In the genomic region with DNA sequence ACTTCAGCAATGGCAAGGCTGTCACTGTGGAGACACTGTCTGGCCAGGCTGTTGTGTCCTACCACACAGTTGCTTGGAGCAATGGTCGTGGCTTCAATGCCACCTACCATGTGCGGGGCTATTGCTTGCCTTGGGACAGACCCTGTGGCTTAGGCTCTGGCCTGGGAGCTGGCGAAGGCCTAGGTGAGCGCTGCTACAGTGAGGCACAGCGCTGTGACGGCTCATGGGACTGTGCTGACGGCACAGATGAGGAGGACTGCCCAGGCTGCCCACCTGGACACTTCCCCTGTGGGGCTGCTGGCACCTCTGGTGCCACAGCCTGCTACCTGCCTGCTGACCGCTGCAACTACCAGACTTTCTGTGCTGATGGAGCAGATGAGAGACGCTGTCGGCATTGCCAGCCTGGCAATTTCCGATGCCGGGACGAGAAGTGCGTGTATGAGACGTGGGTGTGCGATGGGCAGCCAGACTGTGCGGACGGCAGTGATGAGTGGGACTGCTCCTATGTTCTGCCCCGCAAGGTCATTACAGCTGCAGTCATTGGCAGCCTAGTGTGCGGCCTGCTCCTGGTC, we compare ENCODE assay signal across 1 cellular context.
TF ChIP-seq lines count a peak whose summit lies in the region.

No MANE protein-coding gene starts in this region.

TF ChIP-seq in GM12878, 131 proteins besides CTCF, POLR2A, EP300 and RAD21:
- TF ChIP-seq CREB1 (IDR thresholded peaks at IDR 0.05; ENCODE audit: low read depth) (no peak), TCF3 (IDR thresholded peaks at IDR 0.05; ENCODE audit: borderline replicate concordance, insufficient read depth, low read depth, low read length) (0 out of 2 replicates have a peak, but pooled peaks have one; percentile 70), POLR2AphosphoS2 (IDR thresholded peaks at IDR 0.05; ENCODE audit: low read depth, low read length) (no peak), LARP7 (IDR thresholded peaks at IDR 0.05) (no peak), HCFC1 (IDR thresholded peaks at IDR 0.05; ENCODE audit: low read length) (no peak), NFYA (IDR thresholded peaks at IDR 0.05; ENCODE audit: borderline replicate concordance, low read depth, low read length) (no peak), EED (IDR thresholded peaks at IDR 0.05; ENCODE audit: low read depth) (no peak)
- TF ChIP-seq, protein P1, sequence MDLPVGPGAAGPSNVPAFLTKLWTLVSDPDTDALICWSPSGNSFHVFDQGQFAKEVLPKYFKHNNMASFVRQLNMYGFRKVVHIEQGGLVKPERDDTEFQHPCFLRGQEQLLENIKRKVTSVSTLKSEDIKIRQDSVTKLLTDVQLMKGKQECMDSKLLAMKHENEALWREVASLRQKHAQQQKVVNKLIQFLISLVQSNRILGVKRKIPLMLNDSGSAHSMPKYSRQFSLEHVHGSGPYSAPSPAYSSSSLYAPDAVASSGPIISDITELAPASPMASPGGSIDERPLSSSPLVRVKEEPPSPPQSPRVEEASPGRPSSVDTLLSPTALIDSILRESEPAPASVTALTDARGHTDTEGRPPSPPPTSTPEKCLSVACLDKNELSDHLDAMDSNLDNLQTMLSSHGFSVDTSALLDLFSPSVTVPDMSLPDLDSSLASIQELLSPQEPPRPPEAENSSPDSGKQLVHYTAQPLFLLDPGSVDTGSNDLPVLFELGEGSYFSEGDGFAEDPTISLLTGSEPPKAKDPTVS (IDR thresholded peaks at IDR 0.05; ENCODE audit: low read depth, low read length), result no peak
- TF ChIP-seq, protein P2, sequence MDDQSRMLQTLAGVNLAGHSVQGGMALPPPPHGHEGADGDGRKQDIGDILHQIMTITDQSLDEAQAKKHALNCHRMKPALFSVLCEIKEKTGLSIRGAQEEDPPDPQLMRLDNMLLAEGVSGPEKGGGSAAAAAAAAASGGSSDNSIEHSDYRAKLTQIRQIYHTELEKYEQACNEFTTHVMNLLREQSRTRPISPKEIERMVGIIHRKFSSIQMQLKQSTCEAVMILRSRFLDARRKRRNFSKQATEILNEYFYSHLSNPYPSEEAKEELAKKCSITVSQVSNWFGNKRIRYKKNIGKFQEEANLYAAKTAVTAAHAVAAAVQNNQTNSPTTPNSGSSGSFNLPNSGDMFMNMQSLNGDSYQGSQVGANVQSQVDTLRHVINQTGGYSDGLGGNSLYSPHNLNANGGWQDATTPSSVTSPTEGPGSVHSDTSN (IDR thresholded peaks at IDR 0.05; ENCODE audit: insufficient replicate concordance, low read depth, low read length), result peak; percentile 36
- TF ChIP-seq, protein P3, sequence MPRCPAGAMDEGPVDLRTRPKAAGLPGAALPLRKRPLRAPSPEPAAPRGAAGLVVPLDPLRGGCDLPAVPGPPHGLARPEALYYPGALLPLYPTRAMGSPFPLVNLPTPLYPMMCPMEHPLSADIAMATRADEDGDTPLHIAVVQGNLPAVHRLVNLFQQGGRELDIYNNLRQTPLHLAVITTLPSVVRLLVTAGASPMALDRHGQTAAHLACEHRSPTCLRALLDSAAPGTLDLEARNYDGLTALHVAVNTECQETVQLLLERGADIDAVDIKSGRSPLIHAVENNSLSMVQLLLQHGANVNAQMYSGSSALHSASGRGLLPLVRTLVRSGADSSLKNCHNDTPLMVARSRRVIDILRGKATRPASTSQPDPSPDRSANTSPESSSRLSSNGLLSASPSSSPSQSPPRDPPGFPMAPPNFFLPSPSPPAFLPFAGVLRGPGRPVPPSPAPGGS (IDR thresholded peaks at IDR 0.05; ENCODE audit: borderline replicate concordance, insufficient read depth, low read depth, low read length, poor library complexity, severe bottlenecking), result peak; percentile 86
- TF ChIP-seq, protein P4, sequence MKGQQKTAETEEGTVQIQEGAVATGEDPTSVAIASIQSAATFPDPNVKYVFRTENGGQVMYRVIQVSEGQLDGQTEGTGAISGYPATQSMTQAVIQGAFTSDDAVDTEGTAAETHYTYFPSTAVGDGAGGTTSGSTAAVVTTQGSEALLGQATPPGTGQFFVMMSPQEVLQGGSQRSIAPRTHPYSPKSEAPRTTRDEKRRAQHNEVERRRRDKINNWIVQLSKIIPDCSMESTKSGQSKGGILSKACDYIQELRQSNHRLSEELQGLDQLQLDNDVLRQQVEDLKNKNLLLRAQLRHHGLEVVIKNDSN (IDR thresholded peaks at IDR 0.05; ENCODE audit: borderline replicate concordance, extremely low read length, insufficient read depth, low read depth, low read length), result no peak
TF ChIP-seq in GM12878: peak in this region for 3.
